ENCODE assay signal across 1 cellular context in the genomic region with DNA sequence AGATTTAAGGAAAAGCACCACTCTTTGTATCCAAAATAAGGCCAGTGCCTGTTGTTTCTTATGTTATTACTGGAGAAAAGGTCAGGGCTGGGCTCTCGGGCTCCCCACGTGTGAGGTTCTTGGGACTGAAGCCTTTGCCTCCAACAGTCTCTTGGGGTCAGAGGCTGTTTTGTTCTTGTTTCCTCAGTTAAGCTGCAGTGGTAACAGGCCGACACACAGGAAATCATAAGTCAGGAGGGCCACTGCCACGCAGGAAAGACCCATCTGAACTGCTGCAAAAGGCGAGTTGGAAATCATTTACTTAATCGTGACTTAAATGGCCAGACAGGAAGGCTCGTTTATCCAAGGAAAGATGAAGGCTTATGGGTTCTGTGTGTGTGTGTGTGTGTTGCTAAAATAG.
TF ChIP-seq lines count a peak whose summit lies in the region.

No MANE protein-coding gene starts in this region.

TF ChIP-seq in GM12878, 131 proteins besides CTCF, POLR2A, EP300 and RAD21 (continued from another document):
- TF ChIP-seq, protein P1, sequence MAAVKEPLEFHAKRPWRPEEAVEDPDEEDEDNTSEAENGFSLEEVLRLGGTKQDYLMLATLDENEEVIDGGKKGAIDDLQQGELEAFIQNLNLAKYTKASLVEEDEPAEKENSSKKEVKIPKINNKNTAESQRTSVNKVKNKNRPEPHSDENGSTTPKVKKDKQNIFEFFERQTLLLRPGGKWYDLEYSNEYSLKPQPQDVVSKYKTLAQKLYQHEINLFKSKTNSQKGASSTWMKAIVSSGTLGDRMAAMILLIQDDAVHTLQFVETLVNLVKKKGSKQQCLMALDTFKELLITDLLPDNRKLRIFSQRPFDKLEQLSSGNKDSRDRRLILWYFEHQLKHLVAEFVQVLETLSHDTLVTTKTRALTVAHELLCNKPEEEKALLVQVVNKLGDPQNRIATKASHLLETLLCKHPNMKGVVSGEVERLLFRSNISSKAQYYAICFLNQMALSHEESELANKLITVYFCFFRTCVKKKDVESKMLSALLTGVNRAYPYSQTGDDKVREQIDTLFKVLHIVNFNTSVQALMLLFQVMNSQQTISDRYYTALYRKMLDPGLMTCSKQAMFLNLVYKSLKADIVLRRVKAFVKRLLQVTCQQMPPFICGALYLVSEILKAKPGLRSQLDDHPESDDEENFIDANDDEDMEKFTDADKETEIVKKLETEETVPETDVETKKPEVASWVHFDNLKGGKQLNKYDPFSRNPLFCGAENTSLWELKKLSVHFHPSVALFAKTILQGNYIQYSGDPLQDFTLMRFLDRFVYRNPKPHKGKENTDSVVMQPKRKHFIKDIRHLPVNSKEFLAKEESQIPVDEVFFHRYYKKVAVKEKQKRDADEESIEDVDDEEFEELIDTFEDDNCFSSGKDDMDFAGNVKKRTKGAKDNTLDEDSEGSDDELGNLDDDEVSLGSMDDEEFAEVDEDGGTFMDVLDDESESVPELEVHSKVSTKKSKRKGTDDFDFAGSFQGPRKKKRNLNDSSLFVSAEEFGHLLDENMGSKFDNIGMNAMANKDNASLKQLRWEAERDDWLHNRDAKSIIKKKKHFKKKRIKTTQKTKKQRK (IDR thresholded peaks at IDR 0.05; ENCODE audit: low read depth, low read length): no peak
- TF ChIP-seq WRNIP1 (IDR thresholded peaks at IDR 0.05; ENCODE audit: borderline replicate concordance, low read depth, low read length) (no peak), NR2C1 (IDR thresholded peaks at IDR 0.05) (0 out of 2 replicates have a peak, but pooled peaks have one; percentile 16), BCL11A (IDR thresholded peaks at IDR 0.05; ENCODE audit: low read depth, low read length) (0 out of 2 replicates have a peak, but pooled peaks have one; percentile 17), SUPT20H (IDR thresholded peaks at IDR 0.05; ENCODE audit: borderline replicate concordance, control insufficient read depth, low read depth, low read length) (no peak)
- TF ChIP-seq, protein P2, sequence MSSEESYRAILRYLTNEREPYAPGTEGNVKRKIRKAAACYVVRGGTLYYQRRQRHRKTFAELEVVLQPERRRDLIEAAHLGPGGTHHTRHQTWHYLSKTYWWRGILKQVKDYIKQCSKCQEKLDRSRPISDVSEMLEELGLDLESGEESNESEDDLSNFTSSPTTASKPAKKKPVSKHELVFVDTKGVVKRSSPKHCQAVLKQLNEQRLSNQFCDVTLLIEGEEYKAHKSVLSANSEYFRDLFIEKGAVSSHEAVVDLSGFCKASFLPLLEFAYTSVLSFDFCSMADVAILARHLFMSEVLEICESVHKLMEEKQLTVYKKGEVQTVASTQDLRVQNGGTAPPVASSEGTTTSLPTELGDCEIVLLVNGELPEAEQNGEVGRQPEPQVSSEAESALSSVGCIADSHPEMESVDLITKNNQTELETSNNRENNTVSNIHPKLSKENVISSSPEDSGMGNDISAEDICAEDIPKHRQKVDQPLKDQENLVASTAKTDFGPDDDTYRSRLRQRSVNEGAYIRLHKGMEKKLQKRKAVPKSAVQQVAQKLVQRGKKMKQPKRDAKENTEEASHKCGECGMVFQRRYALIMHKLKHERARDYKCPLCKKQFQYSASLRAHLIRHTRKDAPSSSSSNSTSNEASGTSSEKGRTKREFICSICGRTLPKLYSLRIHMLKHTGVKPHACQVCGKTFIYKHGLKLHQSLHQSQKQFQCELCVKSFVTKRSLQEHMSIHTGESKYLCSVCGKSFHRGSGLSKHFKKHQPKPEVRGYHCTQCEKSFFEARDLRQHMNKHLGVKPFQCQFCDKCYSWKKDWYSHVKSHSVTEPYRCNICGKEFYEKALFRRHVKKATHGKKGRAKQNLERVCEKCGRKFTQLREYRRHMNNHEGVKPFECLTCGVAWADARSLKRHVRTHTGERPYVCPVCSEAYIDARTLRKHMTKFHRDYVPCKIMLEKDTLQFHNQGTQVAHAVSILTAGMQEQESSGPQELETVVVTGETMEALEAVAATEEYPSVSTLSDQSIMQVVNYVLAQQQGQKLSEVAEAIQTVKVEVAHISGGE (CRISPR knock-in tag; IDR thresholded peaks at IDR 0.05): no peak
- TF ChIP-seq, protein P3, sequence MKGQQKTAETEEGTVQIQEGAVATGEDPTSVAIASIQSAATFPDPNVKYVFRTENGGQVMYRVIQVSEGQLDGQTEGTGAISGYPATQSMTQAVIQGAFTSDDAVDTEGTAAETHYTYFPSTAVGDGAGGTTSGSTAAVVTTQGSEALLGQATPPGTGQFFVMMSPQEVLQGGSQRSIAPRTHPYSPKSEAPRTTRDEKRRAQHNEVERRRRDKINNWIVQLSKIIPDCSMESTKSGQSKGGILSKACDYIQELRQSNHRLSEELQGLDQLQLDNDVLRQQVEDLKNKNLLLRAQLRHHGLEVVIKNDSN (IDR thresholded peaks at IDR 0.05; ENCODE audit: borderline replicate concordance, extremely low read length, insufficient read depth, low read depth, low read length): no peak
